Comparison of ENCODE assay signal across 17 cellular contexts in genomic region chr1:78691995-78692747, GRCh38. TPM values are rescaled to one million over a fixed set of nuclear protein-coding genes. Genes with fewer than 3 reads are reported as not detected.
DNase-seq lines count a peak whose midpoint lies in the region; ATAC-seq, FAIRE-seq and TF ChIP-seq lines count a peak whose summit lies in the region.
"Had no signal": no experiment of that assay in that cellular context is flagged by ENCODE, and none has a peak within 500 bp of the region (broad histone marks: within the 10 kb centered on the region; RNA-seq: fewer than 3 reads in every experiment).

No MANE protein-coding gene starts in this region.

- no peaks in the 10 kb centered on the region for H3K9me3 ChIP-seq in IMR-90 (ENCODE audit: control insufficient read depth, insufficient read depth, low read length)
- H3K9me3 ChIP-seq in keratinocyte (ENCODE audit: control insufficient read depth, low read depth, low read length), result no peaks in the 10 kb centered on the region
- H3K9me3 ChIP-seq: neutrophil, sigmoid colon had no signal

- no CpG with 5 or more reads among the region's 4 CpGs for WGBS in IMR-90 (ENCODE audit: extremely low coverage in 2 of 2, insufficient read length in 1 of 2), 2 experiments

- no peaks in the 10 kb centered on the region for H3K79me1 ChIP-seq in IMR-90 (ENCODE audit: low read depth in 1 of 2, low read length in 2 of 2)

- no peak overlapping the region for H3K4ac ChIP-seq in IMR-90 (ENCODE audit: low read depth, low read length)

- no peaks in the 10 kb centered on the region for H3K9me1 ChIP-seq in IMR-90 (ENCODE audit: insufficient read depth, low read length)
- no peaks in the 10 kb centered on the region for H3K9me1 ChIP-seq in keratinocyte (ENCODE audit: control insufficient read depth, extremely low read depth, insufficient read depth, low read length)

- TF ChIP-seq CTCF in IMR-90 (conservative IDR thresholded peaks at IDR 0.05; ENCODE audit: low read depth, low read length), result no peak
- TF ChIP-seq CTCF in keratinocyte (optimal IDR thresholded peaks at IDR 0.05 in 1 of 3, IDR thresholded peaks at IDR 0.05 in 1 of 3, conservative IDR thresholded peaks at IDR 0.05 in 1 of 3; ENCODE audit: extremely low read depth in 1 of 3, insufficient read depth in 2 of 3, low read length in 3 of 3), result no peak

- H4K20me1 ChIP-seq in IMR-90 (ENCODE audit: insufficient read depth, low read length) (no peaks in the 10 kb centered on the region), keratinocyte (ENCODE audit: control insufficient read depth, extremely low read depth, insufficient read depth, low read length) (no peaks in the 10 kb centered on the region)

- dilution Hi-C loops in IMR-90 (cut with HindIII; ENCODE audit: low sequenced_read_pairs, unreplicated experiment), result no loop called here
- dilution Hi-C loops in keratinocyte (cut with MboI; ENCODE audit: extremely low pct_ligation_motif_present, low sequenced_read_pairs), result no loop called here

- H3K27me3 ChIP-seq in IMR-90 (ENCODE audit: control insufficient read depth, insufficient read depth, low read length) (no peaks in the 10 kb centered on the region), keratinocyte (ENCODE audit: control insufficient read depth, extremely low read depth, insufficient read depth, low read length) (no peaks in the 10 kb centered on the region)
- H3K27me3 ChIP-seq: sigmoid colon had no signal

- DNase-seq in NCI-H748 (lab: John Stamatoyannopoulos, UW; ENCODE audit: unreplicated experiment) (peak; percentile 22), NCI-H748 treated with DMSO at 0.1 percent for 48 hours (lab: John Stamatoyannopoulos, UW) (no peak), IMR-90 (peak; percentile 65), T1000 (lab: John Stamatoyannopoulos, UW) (peak; percentile 24), keratinocyte (ENCODE audit: low read depth, low spot score) (no peak), left ventricle myocardium superior (no peak), GM12892 (ENCODE audit: insufficient read length) (no peak), NCI-H82 (lab: John Stamatoyannopoulos, UW) (no peak)
- DNase-seq: activated B cell treated with CpG ODN at 0.5 μM for 24 hours; activated CD8-positive, alpha-beta memory T cell treated with anti-CD3 and anti-CD28 coated beads, Interleukin-2, amount 50 U/mL, for 48 hours; amygdala; dermis blood vessel endothelial cell; H7; Karpas-422; sigmoid colon had no signal

- no peak overlapping the region for H2BK5ac ChIP-seq in IMR-90 (ENCODE audit: low read depth, low read length, poor library complexity, severe bottlenecking)

- no peak overlapping the region for H2AK5ac ChIP-seq in IMR-90 (ENCODE audit: low read depth, low read length)

- no peak overlapping the region for H3K27ac ChIP-seq in IMR-90 (ENCODE audit: insufficient read depth, low read length)
- no peak overlapping the region for H3K27ac ChIP-seq in keratinocyte (ENCODE audit: control insufficient read depth, insufficient read depth, low read length)
- H3K27ac ChIP-seq: neutrophil, sigmoid colon had no signal

- H2AK9ac ChIP-seq in IMR-90 (replicated peaks; ENCODE audit: low read depth, low read length, poor library complexity), result no peak overlapping the region

- TF ChIP-seq RAD21 in IMR-90 (IDR thresholded peaks at IDR 0.05; ENCODE audit: low read length), result no peak

- no peak overlapping the region for H3K56ac ChIP-seq in IMR-90 (ENCODE audit: extremely low read depth, insufficient read depth, low read length)

- no peak for TF ChIP-seq POLR2A in IMR-90 (IDR thresholded peaks at IDR 0.05; ENCODE audit: low read depth, low read length)
- TF ChIP-seq POLR2A in GM12892 (IDR thresholded peaks at IDR 0.05; ENCODE audit: low read depth, low read length), result no peak

- H3K9ac ChIP-seq in IMR-90 (ENCODE audit: low read depth, low read length) (no peak overlapping the region), keratinocyte (ENCODE audit: control insufficient read depth, extremely low read depth, insufficient read depth, low read length) (no peak overlapping the region)

- FAIRE-seq in keratinocyte (lab: Jason Lieb, UNC) (peak; percentile 9), GM12892 (lab: Jason Lieb, UNC) (no peak)
- FAIRE-seq: A204.1 had no signal

- H3K4me1 ChIP-seq in IMR-90 (ENCODE audit: control insufficient read depth, insufficient read depth, low read length) (no peaks in the 10 kb centered on the region), keratinocyte (ENCODE audit: control insufficient read depth, extremely low read depth, insufficient read depth, low read length) (peaks cover 4% of the 10 kb centered on the region)
- H3K4me1 ChIP-seq: sigmoid colon had no signal

- no TSS peak for BruUV-seq in IMR-90 (replicated peaks; lab: Mats Ljungman, UMichigan)

- H3K23ac ChIP-seq in IMR-90 (ENCODE audit: low read depth, low read length), result no peak overlapping the region

- H2BK15ac ChIP-seq in IMR-90 (ENCODE audit: low read depth, low read length), result no peak overlapping the region

- H3K4me3 ChIP-seq in IMR-90 (ENCODE audit: insufficient read depth, low read depth, low read length), result no peak overlapping the region
- H3K4me3 ChIP-seq in keratinocyte (ENCODE audit: control insufficient read depth in 2 of 3, extremely low read depth in 1 of 3, insufficient read depth in 2 of 3, low read depth in 1 of 3, low read length in 3 of 3), result no peak overlapping the region
- H3K4me3 ChIP-seq: sigmoid colon had no signal

- ATAC-seq in IMR-90 (ENCODE audit: low read depth) (no peak), left ventricle myocardium superior (no peak)

- H2BK20ac ChIP-seq in IMR-90 (ENCODE audit: low read depth, low read length), result no peak overlapping the region

- H4K91ac ChIP-seq in IMR-90 (ENCODE audit: insufficient read depth, low read depth, low read length), result no peak overlapping the region

- H4K5ac ChIP-seq in IMR-90 (ENCODE audit: low read depth, low read length), result no peak overlapping the region

- no peaks in the 10 kb centered on the region for H3K79me2 ChIP-seq in keratinocyte (ENCODE audit: control insufficient read depth, insufficient read depth, low read length)

- POLR2A ChIA-PET in IMR-90 (lab: Charles Lee; ENCODE audit: unreplicated experiment), result no interaction called here

- H2BK120ac ChIP-seq in IMR-90 (ENCODE audit: low read depth, low read length), result no peak overlapping the region

- CTCF ChIA-PET in IMR-90 (lab: Yijun Ruan, JAX), result no interaction called here

- H2AFZ ChIP-seq in IMR-90 (replicated peaks; ENCODE audit: low read length, poor library complexity) (no peak overlapping the region), keratinocyte (ENCODE audit: control insufficient read depth, low read length) (no peak overlapping the region)

- no peak overlapping the region for H3K14ac ChIP-seq in IMR-90 (replicated peaks; ENCODE audit: low read depth, low read length)

- no peak overlapping the region for H3K18ac ChIP-seq in IMR-90 (ENCODE audit: low read depth, low read length)

- H3K4me2 ChIP-seq in IMR-90 (ENCODE audit: low read depth, low read length) (no peak overlapping the region), keratinocyte (ENCODE audit: control insufficient read depth, extremely low read depth, insufficient read depth, low read depth, low read length) (no peak overlapping the region)

- no peak overlapping the region for H4K8ac ChIP-seq in IMR-90 (ENCODE audit: low read depth in 2 of 2, low read length in 2 of 2)

- in situ Hi-C loops in IMR-90 (cut with MboI; ENCODE audit: low sequenced_read_pairs), result no loop called here

- H3K36me3 ChIP-seq in IMR-90 (ENCODE audit: control insufficient read depth, insufficient read depth, low read length) (no peaks in the 10 kb centered on the region), keratinocyte (ENCODE audit: control insufficient read depth in 2 of 2, extremely low read depth in 1 of 2, insufficient read depth in 2 of 2, low read length in 2 of 2) (no peaks in the 10 kb centered on the region)
- H3K36me3 ChIP-seq: neutrophil, sigmoid colon had no signal

- intact Hi-C loops in IMR-90 (cut with micrococcal nuclease) (no loop called here), left ventricle myocardium superior (cut with micrococcal nuclease) (no loop called here)

TF ChIP-seq in IMR-90, 13 proteins besides CTCF, POLR2A, EP300 and RAD21 (continues in another document):
- no peak for TF ChIP-seq MAZ (IDR thresholded peaks at IDR 0.05; ENCODE audit: borderline replicate concordance, low read depth, low read length)
- TF ChIP-seq CEBPB (IDR thresholded peaks at IDR 0.05; ENCODE audit: low read depth, low read length), result peak; percentile 30; the same call in 1 of the 2 replicates
- TF ChIP-seq USF2 (IDR thresholded peaks at IDR 0.05; ENCODE audit: low read depth, low read length), result no peak
- no peak for TF ChIP-seq NFE2L2 (IDR thresholded peaks at IDR 0.05; ENCODE audit: low read depth, low read length)
- peak; percentile 39; the same call in 1 of the 2 replicates for TF ChIP-seq BHLHE40 (IDR thresholded peaks at IDR 0.05; ENCODE audit: low read depth, low read length)
- no peak for TF ChIP-seq MAFK (IDR thresholded peaks at IDR 0.05; ENCODE audit: low read depth, low read length)
- 0 out of 2 replicates have a peak, but pooled peaks have one; percentile 34 for TF ChIP-seq FOS (IDR thresholded peaks at IDR 0.05; ENCODE audit: low read depth, low read length)
- no peak for TF ChIP-seq RCOR1 (IDR thresholded peaks at IDR 0.05; ENCODE audit: insufficient replicate concordance, low read length)
- no peak for TF ChIP-seq MXI1 (IDR thresholded peaks at IDR 0.05; ENCODE audit: borderline replicate concordance, low read depth, low read length)
- TF ChIP-seq RFX5 (IDR thresholded peaks at IDR 0.05; ENCODE audit: low read depth, low read length), result no peak

RNA-seq across cellular contexts. Expression of gene IFI44, which starts 42.5 kb away (rescaled TPM):
- total RNA-seq in IMR-90 (2012; rRNA removed), result 2.5 and 2.7 TPM in 2 replicates
- 1.8 and 2.2 TPM in 2 replicates for polyA plus RNA-seq in IMR-90 (2012; rRNA removed)
- 0.22 and 0.34 TPM in 2 replicates for polyA plus RNA-seq in IMR-90 (2012; cell fraction: cytosol; rRNA removed)
- 0.53 and 5.5 TPM in 2 replicates for polyA plus RNA-seq in IMR-90 (2012; cell fraction: nucleus; rRNA removed; ENCODE audit: low replicate concordance)
- polyA plus RNA-seq in keratinocyte, result 48.5 to 97.0 TPM (median 77.9 TPM) in 3 replicates
- polyA plus RNA-seq in keratinocyte (2011; ENCODE audit: low read depth), result 4.4 TPM
- 23.1 and 42.4 TPM in 2 replicates for polyA plus RNA-seq in keratinocyte (2011; cell fraction: cytosol; rRNA removed)
- 91.2 and 118 TPM in 2 replicates for polyA plus RNA-seq in keratinocyte (2011; cell fraction: nucleus; rRNA removed)
- 3.0 and 44.1 TPM in 2 replicates for polyA plus RNA-seq in keratinocyte (2012; ENCODE audit: low replicate concordance)
- polyA minus RNA-seq in keratinocyte, result 7.9 to 49.5 TPM (median 28.1 TPM) in 3 replicates
- polyA minus RNA-seq in keratinocyte (2011; cell fraction: cytosol; rRNA and poly(A)+ RNA removed), result 7.7 TPM
- 16.6 and 38.8 TPM in 2 replicates for polyA minus RNA-seq in keratinocyte (2011; cell fraction: nucleus; rRNA and poly(A)+ RNA removed)
- 8.0 TPM for total RNA-seq in left ventricle myocardium superior
- 61.9 TPM for polyA plus RNA-seq in GM12892 (2012; ENCODE audit: missing spikeins)
- total RNA-seq: H7 had no signal

Comparison
In these comparisons a context has a peak if more than half of its experiments do, and no peak if none do; other contexts are left out.
1. DNase-seq: peak in NCI-H748 (single experiment), IMR-90 (single experiment) and T1000 (single experiment); none in NCI-H748 treated with DMSO at 0.1 percent for 48 hours (single experiment), keratinocyte (single experiment), left ventricle myocardium superior (single experiment), GM12892 (single experiment) and NCI-H82 (single experiment).